Comparison of ENCODE assay signal across 9 cellular contexts in the genomic region with DNA sequence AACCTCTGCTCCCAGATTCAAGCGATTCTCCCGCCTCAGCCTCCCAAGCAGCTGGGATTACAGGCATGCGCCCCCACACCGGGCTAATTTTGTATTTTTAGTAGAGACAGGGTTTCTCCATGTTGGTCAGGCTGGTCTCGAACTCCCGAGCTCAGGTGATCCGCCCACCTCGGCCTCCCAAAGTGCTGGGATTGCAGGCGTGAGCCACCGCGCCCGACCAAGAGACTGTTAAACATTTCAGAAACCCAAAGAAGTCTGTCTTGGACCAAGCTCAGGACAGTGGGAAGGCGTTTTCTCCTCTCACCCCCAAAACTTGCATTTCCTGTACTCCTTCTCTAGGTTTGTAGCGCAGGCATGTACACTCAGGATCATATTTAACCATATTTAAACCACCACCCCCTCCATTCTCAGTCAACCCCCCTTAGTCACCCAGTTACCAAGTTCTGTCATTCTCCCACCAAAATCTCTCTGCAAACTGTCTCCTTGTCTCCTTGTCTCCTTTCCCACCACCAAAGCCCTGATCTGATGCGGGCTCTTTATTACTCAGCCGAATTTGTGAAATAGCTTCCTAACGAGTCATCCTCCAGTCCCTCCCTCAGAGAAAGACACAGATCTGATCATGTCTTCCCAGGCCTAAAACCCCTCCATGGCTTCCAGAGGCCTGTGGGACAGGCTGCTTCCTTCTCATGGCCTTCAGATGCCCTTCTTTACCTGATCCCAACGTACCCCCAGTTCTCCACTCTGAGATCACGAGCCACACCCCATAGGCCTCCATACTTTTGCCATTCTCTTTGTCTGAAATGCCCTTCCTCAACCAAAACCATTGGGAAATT. TPM values are rescaled to one million over a fixed set of nuclear protein-coding genes. Genes with fewer than 3 reads are reported as not detected.
DNase-seq lines count a peak whose midpoint lies in the region; ATAC-seq and TF ChIP-seq lines count a peak whose summit lies in the region.
"Had no signal": no experiment of that assay in that cellular context is flagged by ENCODE, and none has a peak within 500 bp of the region (broad histone marks: within the 10 kb centered on the region; RNA-seq: fewer than 3 reads in every experiment).

No MANE protein-coding gene starts in this region.

- no peaks in the 10 kb centered on the region for H3K9me2 ChIP-seq in PC-9 (ENCODE audit: insufficient read depth)

- H3K27me3 Mint-ChIP-seq in progenitor cell of endocrine pancreas, result no peaks in the 10 kb centered on the region
- peaks cover 5% of the 10 kb centered on the region for H3K27me3 Mint-ChIP-seq in glutamatergic neuron (ENCODE audit: unreplicated experiment)

- H3K4me1 Mint-ChIP-seq in progenitor cell of endocrine pancreas (ENCODE audit: low read depth) (peaks cover 30% of the 10 kb centered on the region), glutamatergic neuron (ENCODE audit: low read depth, unreplicated experiment) (peaks cover 11% of the 10 kb centered on the region)

- DNase-seq in H4 (ENCODE audit: low spot score) (peak; percentile 63), PC-9 (peak; percentile 59 to 85), epithelial cell of proximal tubule (ENCODE audit: low read depth) (peak; percentile 59), progenitor cell of endocrine pancreas (ENCODE audit: low spot score, unreplicated experiment) (no peak), NCI-H526 treated with DMSO at 0.1 percent for 48 hours (lab: John Stamatoyannopoulos, UW) (no peak), glutamatergic neuron (no peak), posterior cingulate gyrus (no peak)
- DNase-seq: kidney had no signal

- peaks cover 22% of the 10 kb centered on the region for H3K4me1 ChIP-seq in PC-9 (replicated peaks; ENCODE audit: insufficient read depth)

- intact Hi-C loops in PC-9 (cut with micrococcal nuclease; ENCODE audit: unreplicated experiment), result loop anchor here (5.0 kb wide), 1 partner anchor 289 kb away; no protein-coding TSS in a partner anchor
- intact Hi-C loops in posterior cingulate gyrus (cut with DNase I), result no loop called here

- H3K27ac Mint-ChIP-seq in progenitor cell of endocrine pancreas (peak overlapping the region; percentile 26), glutamatergic neuron (ENCODE audit: unreplicated experiment) (no peak overlapping the region)

- ATAC-seq in HG03439 (IDR thresholded peaks at IDR 0.05; ENCODE audit: unreplicated experiment), result no peak

- H3K4me3 ChIP-seq in PC-9 (no peak overlapping the region), epithelial cell of proximal tubule (ENCODE audit: low read depth, low read length) (no peak overlapping the region)

- TF ChIP-seq CTCF in PC-9 (conservative IDR thresholded peaks at IDR 0.05) (no peak), epithelial cell of proximal tubule (conservative IDR thresholded peaks at IDR 0.05; ENCODE audit: low read depth, low read length) (no peak), progenitor cell of endocrine pancreas (IDR thresholded peaks at IDR 0.05; ENCODE audit: unreplicated experiment) (no peak), glutamatergic neuron (IDR thresholded peaks at IDR 0.05; ENCODE audit: partially characterized antibody, unreplicated experiment) (no peak)

- POLR2A ChIA-PET in PC-9 (lab: Charles Lee; ENCODE audit: unreplicated experiment), result interaction anchor here (0.7 to 0.8 kb wide), 2 partner anchors 55 to 61 kb away, joined by 3 to 16 read pairs; no protein-coding TSS in a partner anchor

- H3K36me3 Mint-ChIP-seq in progenitor cell of endocrine pancreas (ENCODE audit: insufficient read depth), result no peaks in the 10 kb centered on the region
- H3K36me3 Mint-ChIP-seq in glutamatergic neuron (ENCODE audit: unreplicated experiment), result no peaks in the 10 kb centered on the region

- no peaks in the 10 kb centered on the region for H4K20me1 ChIP-seq in PC-9 (ENCODE audit: insufficient read depth)

- H3K27me3 ChIP-seq in PC-9 (ENCODE audit: insufficient read depth, low read depth), result no peaks in the 10 kb centered on the region

- H3K4me3 Mint-ChIP-seq in progenitor cell of endocrine pancreas (ENCODE audit: low read depth) (no peak overlapping the region), glutamatergic neuron (ENCODE audit: unreplicated experiment) (no peak overlapping the region)

- H3K4me2 ChIP-seq in PC-9, result peak overlapping the region; percentile 46

- H3F3A ChIP-seq in PC-9 (ENCODE audit: insufficient read depth, low read depth), result peaks cover 10% of the 10 kb centered on the region; the same call in 1 of the 2 replicates

- H3K79me2 ChIP-seq in PC-9 (ENCODE audit: low read depth), result no peaks in the 10 kb centered on the region

- 0 out of 2 replicates have a peak overlapping the region, but pooled peaks have one; percentile 37 for H2AFZ ChIP-seq in PC-9

- peak overlapping the region; percentile 78 for H3K27ac ChIP-seq in PC-9

- H3K9me3 Mint-ChIP-seq in progenitor cell of endocrine pancreas (ENCODE audit: low read depth) (no peaks in the 10 kb centered on the region), glutamatergic neuron (ENCODE audit: unreplicated experiment) (peaks cover 3% of the 10 kb centered on the region)

- TSS peak; percentile 94 for BruUV-seq in PC-9 (replicated peaks; lab: Mats Ljungman, UMichigan)

- H3K36me3 ChIP-seq in PC-9 (ENCODE audit: low read depth), result no peaks in the 10 kb centered on the region

- CTCF ChIA-PET in PC-9 (lab: Charles Lee), result interaction anchor here (0.6 to 1.9 kb wide), 10 partner anchors 9 to 371 kb away, joined by 3 to 15 read pairs (median 4); no protein-coding TSS in a partner anchor

- no peaks in the 10 kb centered on the region for H3K9me3 ChIP-seq in PC-9 (ENCODE audit: insufficient read depth, low read depth)

RNA-seq across cellular contexts. Expression of a gene that starts 29.0 kb away (rescaled TPM):
- total RNA-seq in H4 (2014; rRNA removed; shearing (Covaris generic)), result 0.60 and 1.3 TPM in 2 replicates
- total RNA-seq in PC-9 (2021), result 1.3 and 3.1 TPM in 2 replicates
- total RNA-seq in epithelial cell of proximal tubule, result 0.29 and 2.4 TPM in 2 replicates
- 9.5 and 9.6 TPM in 2 replicates for total RNA-seq in progenitor cell of endocrine pancreas
- 6.1 TPM for total RNA-seq in glutamatergic neuron (ENCODE audit: unreplicated experiment)

Comparison
In these comparisons a context has a peak if more than half of its experiments do, and no peak if none do; other contexts are left out.
1. DNase-seq: peak in H4 (single experiment), PC-9 (2 of 2) and epithelial cell of proximal tubule (single experiment); none in progenitor cell of endocrine pancreas (single experiment), NCI-H526 treated with DMSO at 0.1 percent for 48 hours (single experiment), glutamatergic neuron (single experiment) and posterior cingulate gyrus (0 of 10).